In genomic region chr15:67254238-67255175, GRCh38 we compare ENCODE assay signal across 8 cellular contexts. TPM values are rescaled to one million over a fixed set of nuclear protein-coding genes. Genes with fewer than 3 reads are reported as not detected.
A peak's percentile ranks its signal among the peaks of the same experiment; 100 is the strongest.
DNase-seq lines count a peak whose midpoint lies in the region; ATAC-seq, FAIRE-seq and TF ChIP-seq lines count a peak whose summit lies in the region.

A gene with protein sequence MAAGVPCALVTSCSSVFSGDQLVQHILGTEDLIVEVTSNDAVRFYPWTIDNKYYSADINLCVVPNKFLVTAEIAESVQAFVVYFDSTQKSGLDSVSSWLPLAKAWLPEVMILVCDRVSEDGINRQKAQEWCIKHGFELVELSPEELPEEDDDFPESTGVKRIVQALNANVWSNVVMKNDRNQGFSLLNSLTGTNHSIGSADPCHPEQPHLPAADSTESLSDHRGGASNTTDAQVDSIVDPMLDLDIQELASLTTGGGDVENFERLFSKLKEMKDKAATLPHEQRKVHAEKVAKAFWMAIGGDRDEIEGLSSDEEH (minus strand): TSS chr15:67254661. CDS start chr15:67254631, 30 bp downstream.
IQCH (plus strand) TSS chr15:67254786; CDS start chr15:67254897, 111 bp downstream.

- H2BK5ac ChIP-seq in mesendoderm (ENCODE audit: low read length): no peak within 1 kb of the TSS

- H3K9me3 ChIP-seq in Caco-2: no peaks in the 10 kb centered on the region
- H3K9me3 ChIP-seq in endocrine pancreas (ENCODE audit: control insufficient read depth, low read length): no peaks in the 10 kb centered on the region

- H3K18ac ChIP-seq in mesendoderm (ENCODE audit: low read length): peak within 1 kb of the TSS; percentile 77

- ATAC-seq in GM21381 (IDR thresholded peaks at IDR 0.05; ENCODE audit: unreplicated experiment): peak; percentile 92

- H3K56ac ChIP-seq in mesendoderm (ENCODE audit: low read length): peak within 1 kb of the TSS; percentile 98

- no peaks in the 10 kb centered on the region for H3K9me3 Mint-ChIP-seq in Caco-2 (ENCODE audit: unreplicated experiment)

- H3K4me2 ChIP-seq in mesendoderm (ENCODE audit: low read length): peak within 1 kb of the TSS; percentile 92

- H3K9ac ChIP-seq in endocrine pancreas (ENCODE audit: control insufficient read depth, insufficient read depth, low read length) (peak within 1 kb of the TSS; percentile 98), mesendoderm (ENCODE audit: low read length) (peak within 1 kb of the TSS; percentile 95)

- no CpG with 5 or more reads among the region's 76 CpGs for WGBS in mesendoderm (ENCODE audit: extremely low coverage, insufficient coverage, low lambda C conversion rate)

- H3K4me1 ChIP-seq in Caco-2 (no peaks in the 10 kb centered on the region; the same call in 1 of the 2 replicates), endocrine pancreas (ENCODE audit: control insufficient read depth, insufficient read depth, low read length) (peaks cover 7% of the 10 kb centered on the region), mesendoderm (ENCODE audit: control insufficient read depth, low read depth, low read length) (no peaks in the 10 kb centered on the region)

- H2BK120ac ChIP-seq in mesendoderm (ENCODE audit: low read depth, low read length): no peak within 1 kb of the TSS

- peaks cover 13% of the 10 kb centered on the region for H3K79me2 ChIP-seq in mesendoderm (ENCODE audit: control insufficient read depth, insufficient read depth, low read length)

- peaks cover 6% of the 10 kb centered on the region for H3K79me1 ChIP-seq in mesendoderm (ENCODE audit: low read length)

- BruUV-seq in Caco-2 (replicated peaks; lab: Mats Ljungman, UMichigan): no TSS peak

- peaks cover 6% of the 10 kb centered on the region for H3K4me1 Mint-ChIP-seq in Caco-2 (ENCODE audit: low read depth, unreplicated experiment)

- H3K36me3 ChIP-seq in Caco-2 (ENCODE audit: control insufficient read depth, insufficient read depth, low read length) (no peaks in the 10 kb centered on the region), endocrine pancreas (ENCODE audit: control insufficient read depth, insufficient read depth, low read length) (no peaks in the 10 kb centered on the region), mesendoderm (ENCODE audit: control insufficient read depth, insufficient read depth, low read length) (no peaks in the 10 kb centered on the region)

- H3K27ac Mint-ChIP-seq in Caco-2 (ENCODE audit: unreplicated experiment): peak within 1 kb of the TSS; percentile 98

- CTCF ChIA-PET in Caco-2 (lab: Charles Lee): interaction anchor here (0.6 kb wide), 1 partner anchor 143 kb away, joined by 3 read pairs; no protein-coding TSS in a partner anchor

- H3K4ac ChIP-seq in mesendoderm (ENCODE audit: low read depth, low read length): peak within 1 kb of the TSS; percentile 75

- no peak within 1 kb of the TSS for H2AK5ac ChIP-seq in mesendoderm (ENCODE audit: low read length)

- H2BK15ac ChIP-seq in mesendoderm (replicated peaks; ENCODE audit: low read depth): no peak within 1 kb of the TSS

- H3K4me3 ChIP-seq in Caco-2 (ENCODE audit: low read depth, low read length) (peak within 1 kb of the TSS; percentile 95), endocrine pancreas (ENCODE audit: control insufficient read depth, insufficient read depth, low read length) (peak within 1 kb of the TSS; percentile 99), mesendoderm (ENCODE audit: low read length) (peak within 1 kb of the TSS; percentile 98)

- H3K27ac ChIP-seq in mesendoderm (ENCODE audit: low read depth, low read length): peak within 1 kb of the TSS; percentile 95

- H4K8ac ChIP-seq in mesendoderm (ENCODE audit: low read depth, low read length): peak within 1 kb of the TSS; percentile 87

- no peak within 1 kb of the TSS for H3K23ac ChIP-seq in mesendoderm (ENCODE audit: low read length)

- peak; percentile 97 to 99 for DNase-seq in Caco-2
- peak; percentile 95 for DNase-seq in HTR-8/SVneo (ENCODE audit: insufficient read length, low spot score)
- peak; percentile 93 for DNase-seq in NOMO-1 treated with DMSO at 0.1 percent for 48 hours (lab: John Stamatoyannopoulos, UW; ENCODE audit: unreplicated experiment)
- peak; percentile 85 for DNase-seq in activated CD8-positive, alpha-beta memory T cell treated with anti-CD3 and anti-CD28 coated beads, Interleukin-2, amount 50 U/mL, for 1 hour (ENCODE audit: extremely low read depth)
- peak; percentile 99 for DNase-seq in mesendoderm
- DNase-seq in stimulated activated CD8-positive, alpha-beta memory T cell treated with anti-CD3 and anti-CD28 coated beads, Interleukin-12 subunit alpha, Interleukin-12 subunit beta, amount 100 ng/mL, for 4 hours (ENCODE audit: low read depth): peak; percentile 98

- POLR2A ChIA-PET in Caco-2 (lab: Charles Lee): interaction anchor here (1.0 kb wide), 1 partner anchor 76 kb away, joined by 3 read pairs; no protein-coding TSS in a partner anchor

- no peaks in the 10 kb centered on the region for H3K27me3 ChIP-seq in Caco-2 (replicated peaks; ENCODE audit: control insufficient read depth, insufficient read depth, low read length)
- H3K27me3 ChIP-seq in endocrine pancreas (ENCODE audit: control insufficient read depth, insufficient read depth, low read length): no peaks in the 10 kb centered on the region
- no peaks in the 10 kb centered on the region for H3K27me3 ChIP-seq in mesendoderm (ENCODE audit: insufficient read depth, low read length, poor library complexity)

- peak; percentile 98 for FAIRE-seq in HTR-8/SVneo (lab: Jason Lieb, UNC)

- intact Hi-C loops in Caco-2 (cut with micrococcal nuclease; ENCODE audit: unreplicated experiment): no loop called here

- H3K27me3 Mint-ChIP-seq in Caco-2 (ENCODE audit: insufficient read depth, unreplicated experiment): no peaks in the 10 kb centered on the region

- H3K4me3 Mint-ChIP-seq in Caco-2 (ENCODE audit: unreplicated experiment): peak within 1 kb of the TSS; percentile 98

- H4K5ac ChIP-seq in mesendoderm (ENCODE audit: low read length): no peak within 1 kb of the TSS

- TF ChIP-seq CTCF in Caco-2 (IDR thresholded peaks at IDR 0.05; ENCODE audit: insufficient read depth in 1 of 2, low read depth in 1 of 2, low read length in 1 of 2, severe bottlenecking in 1 of 2, unreplicated experiment in 1 of 2): no peak

- H3K36me3 Mint-ChIP-seq in Caco-2 (ENCODE audit: insufficient read depth, unreplicated experiment): peaks cover 12% of the 10 kb centered on the region

RNA-seq across cellular contexts. Expression of the first gene that starts in this region (rescaled TPM):
- total RNA-seq in Caco-2 (2022): 64.6 and 64.9 TPM in 2 replicates
- polyA plus RNA-seq in mesendoderm (2013, experiment 1 of 2): 25.9 TPM
- 25.8 TPM for polyA plus RNA-seq in mesendoderm (2013, experiment 2 of 2)

RNA-seq across cellular contexts. Expression of gene IQCH, which starts in this region (rescaled TPM):
- 1.7 and 2.4 TPM in 2 replicates for total RNA-seq in Caco-2 (2022)
- polyA plus RNA-seq in mesendoderm (2013, experiment 1 of 2): 0.48 TPM
- 0.50 TPM for polyA plus RNA-seq in mesendoderm (2013, experiment 2 of 2)

Comparison
In these comparisons a context has a peak if more than half of its experiments do, and no peak if none do; other contexts are left out.
1. Peak in every context shown above with its lines: DNase-seq, ATAC-seq, H3K4me3 ChIP-seq and H3K27ac ChIP-seq.